In the genomic region with DNA sequence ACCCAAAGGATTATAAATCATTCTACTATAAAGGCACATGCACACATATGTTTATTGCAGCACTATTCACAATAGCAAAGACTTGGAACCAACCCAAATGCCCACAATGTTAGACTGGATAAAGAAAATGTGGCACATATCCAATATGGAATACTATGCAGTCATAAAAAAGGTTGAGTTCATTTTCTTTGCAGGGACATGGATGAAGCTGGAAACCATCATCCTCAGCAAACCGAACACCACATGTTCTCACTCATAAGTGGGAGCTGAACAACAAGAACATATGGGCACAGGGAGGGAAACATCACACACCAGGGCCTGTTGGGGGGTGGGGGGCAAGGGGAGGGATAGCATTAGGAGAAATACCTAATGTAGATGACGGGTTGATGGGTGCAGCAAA, we compare ENCODE assay signal across 1 cellular context. TPM values are rescaled to one million over a fixed set of nuclear protein-coding genes. Genes with fewer than 3 reads are reported as not detected.
"Had no signal": no experiment of that assay in that cellular context is flagged by ENCODE, and none has a peak within 500 bp of the region (broad histone marks: within the 10 kb centered on the region; RNA-seq: fewer than 3 reads in every experiment).

No MANE protein-coding gene starts in this region.

RNA-seq across cellular contexts. Expression of a gene that starts 52.3 kb away (rescaled TPM):
- total RNA-seq: GM12878 had no signal
